Comparison of ENCODE assay signal across 1 cellular context in the genomic region with DNA sequence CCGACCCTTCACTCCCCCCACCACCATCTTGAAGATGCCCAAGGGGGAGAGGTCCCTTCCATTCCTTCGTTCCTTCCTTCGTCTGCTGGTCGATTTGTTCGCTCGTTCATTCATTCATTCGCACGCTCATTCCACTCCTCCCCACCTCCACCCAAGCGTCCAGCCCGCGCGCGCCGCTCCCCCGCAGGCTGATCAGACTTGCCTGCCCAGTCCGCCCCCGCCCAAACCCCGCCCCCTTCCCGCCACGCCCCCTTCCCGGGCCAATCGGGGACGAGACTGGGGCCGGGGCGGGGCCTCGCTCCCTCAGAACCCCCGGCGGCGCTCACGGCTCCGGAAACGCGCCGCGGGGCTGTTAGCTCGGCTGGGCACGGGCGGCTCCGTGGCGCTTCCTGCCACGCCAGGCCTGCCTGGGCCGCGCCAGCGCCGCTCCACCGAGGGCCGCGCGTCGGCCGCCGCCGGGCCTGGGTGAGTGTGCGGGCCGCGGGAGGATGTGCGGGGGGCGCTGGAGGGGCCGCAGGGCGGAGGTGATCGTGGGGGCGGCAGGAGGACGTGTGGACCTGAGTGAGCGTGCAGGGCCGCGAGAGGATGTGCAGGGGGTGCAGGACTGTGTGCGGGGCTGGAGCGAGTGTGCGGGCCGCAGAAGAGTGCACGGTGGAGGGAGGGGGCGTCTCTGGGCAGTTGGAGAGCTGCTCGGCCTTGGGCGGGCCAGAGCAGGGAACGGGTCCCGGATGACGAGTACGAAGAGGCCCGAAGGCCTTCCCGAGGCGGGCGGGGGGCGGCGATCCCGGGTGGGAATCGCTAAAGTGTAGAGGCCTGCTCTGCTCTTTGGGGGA.
TF ChIP-seq lines count a peak whose summit lies in the region.

A gene with protein sequence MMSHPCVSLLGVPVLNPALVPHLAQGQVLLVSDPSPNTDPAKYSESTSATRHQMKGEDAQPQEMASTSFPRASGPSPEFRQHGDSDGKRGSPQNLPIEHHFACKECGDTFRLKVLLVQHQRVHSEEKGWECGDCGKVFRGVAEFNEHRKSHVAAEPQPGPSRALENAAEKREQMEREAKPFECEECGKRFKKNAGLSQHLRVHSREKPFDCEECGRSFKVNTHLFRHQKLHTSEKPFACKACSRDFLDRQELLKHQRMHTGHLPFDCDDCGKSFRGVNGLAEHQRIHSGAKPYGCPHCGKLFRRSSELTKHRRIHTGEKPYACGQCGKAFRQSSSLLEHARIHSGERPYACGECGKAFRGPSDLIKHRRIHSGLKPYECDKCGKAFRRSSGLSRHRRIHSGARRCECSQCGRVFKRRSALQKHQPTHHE (plus strand): TSS at position 333 of the 833 bp plus-strand sequence. CDS start 2,527 bp downstream, outside the sequence.

TF ChIP-seq in SK-N-SH, 30 proteins besides CTCF, POLR2A, EP300 and RAD21 (continued from another document):
- TF ChIP-seq, protein P1, sequence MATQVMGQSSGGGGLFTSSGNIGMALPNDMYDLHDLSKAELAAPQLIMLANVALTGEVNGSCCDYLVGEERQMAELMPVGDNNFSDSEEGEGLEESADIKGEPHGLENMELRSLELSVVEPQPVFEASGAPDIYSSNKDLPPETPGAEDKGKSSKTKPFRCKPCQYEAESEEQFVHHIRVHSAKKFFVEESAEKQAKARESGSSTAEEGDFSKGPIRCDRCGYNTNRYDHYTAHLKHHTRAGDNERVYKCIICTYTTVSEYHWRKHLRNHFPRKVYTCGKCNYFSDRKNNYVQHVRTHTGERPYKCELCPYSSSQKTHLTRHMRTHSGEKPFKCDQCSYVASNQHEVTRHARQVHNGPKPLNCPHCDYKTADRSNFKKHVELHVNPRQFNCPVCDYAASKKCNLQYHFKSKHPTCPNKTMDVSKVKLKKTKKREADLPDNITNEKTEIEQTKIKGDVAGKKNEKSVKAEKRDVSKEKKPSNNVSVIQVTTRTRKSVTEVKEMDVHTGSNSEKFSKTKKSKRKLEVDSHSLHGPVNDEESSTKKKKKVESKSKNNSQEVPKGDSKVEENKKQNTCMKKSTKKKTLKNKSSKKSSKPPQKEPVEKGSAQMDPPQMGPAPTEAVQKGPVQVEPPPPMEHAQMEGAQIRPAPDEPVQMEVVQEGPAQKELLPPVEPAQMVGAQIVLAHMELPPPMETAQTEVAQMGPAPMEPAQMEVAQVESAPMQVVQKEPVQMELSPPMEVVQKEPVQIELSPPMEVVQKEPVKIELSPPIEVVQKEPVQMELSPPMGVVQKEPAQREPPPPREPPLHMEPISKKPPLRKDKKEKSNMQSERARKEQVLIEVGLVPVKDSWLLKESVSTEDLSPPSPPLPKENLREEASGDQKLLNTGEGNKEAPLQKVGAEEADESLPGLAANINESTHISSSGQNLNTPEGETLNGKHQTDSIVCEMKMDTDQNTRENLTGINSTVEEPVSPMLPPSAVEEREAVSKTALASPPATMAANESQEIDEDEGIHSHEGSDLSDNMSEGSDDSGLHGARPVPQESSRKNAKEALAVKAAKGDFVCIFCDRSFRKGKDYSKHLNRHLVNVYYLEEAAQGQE (IDR thresholded peaks at IDR 0.05; ENCODE audit: low read depth, low read length) = no peak
- TF ChIP-seq ELF1 (IDR thresholded peaks at IDR 0.05) (no peak), POLR2AphosphoS5 (IDR thresholded peaks at IDR 0.05; ENCODE audit: low read depth, low read length) (no peak)
